ENCODE assay signal across 2 cellular contexts in genomic region chr18:79900610-79901570, GRCh38.
TF ChIP-seq lines count a peak whose summit lies in the region.

No MANE protein-coding gene starts in this region.

TF ChIP-seq in IMR-90, 13 proteins besides CTCF, POLR2A, EP300 and RAD21:
- TF ChIP-seq ELK1 (IDR thresholded peaks at IDR 0.05; ENCODE audit: borderline replicate concordance, low read depth, low read length): no peak
- no peak for TF ChIP-seq MAFK (IDR thresholded peaks at IDR 0.05; ENCODE audit: low read depth, low read length)
- TF ChIP-seq USF2 (IDR thresholded peaks at IDR 0.05; ENCODE audit: low read depth, low read length): no peak
- TF ChIP-seq MXI1 (IDR thresholded peaks at IDR 0.05; ENCODE audit: borderline replicate concordance, low read depth, low read length): no peak
- TF ChIP-seq RCOR1 (IDR thresholded peaks at IDR 0.05; ENCODE audit: insufficient replicate concordance, low read length): no peak
- no peak for TF ChIP-seq CEBPB (IDR thresholded peaks at IDR 0.05; ENCODE audit: low read depth, low read length)
- TF ChIP-seq MAZ (IDR thresholded peaks at IDR 0.05; ENCODE audit: borderline replicate concordance, low read depth, low read length): no peak
- TF ChIP-seq RFX5 (IDR thresholded peaks at IDR 0.05; ENCODE audit: low read depth, low read length): no peak
- TF ChIP-seq CHD1 (IDR thresholded peaks at IDR 0.05; ENCODE audit: low read depth, low read length): no peak
- TF ChIP-seq SMC3 (IDR thresholded peaks at IDR 0.05; ENCODE audit: low read depth, low read length): no peak
- TF ChIP-seq NFE2L2 (IDR thresholded peaks at IDR 0.05; ENCODE audit: low read depth, low read length): no peak

TF ChIP-seq in K562, 482 proteins besides CTCF, POLR2A, EP300 and RAD21:
- TF ChIP-seq POLR2G (IDR thresholded peaks at IDR 0.05; ENCODE audit: low read depth, low read length): peak; percentile 40; the same call in 1 of the 2 replicates
- no peak for TF ChIP-seq SOX6 (IDR thresholded peaks at IDR 0.05)
- no peak for TF ChIP-seq MYNN (IDR thresholded peaks at IDR 0.05)
- TF ChIP-seq MYNN (CRISPR knock-in tag; IDR thresholded peaks at IDR 0.05): no peak
